In the genomic region with DNA sequence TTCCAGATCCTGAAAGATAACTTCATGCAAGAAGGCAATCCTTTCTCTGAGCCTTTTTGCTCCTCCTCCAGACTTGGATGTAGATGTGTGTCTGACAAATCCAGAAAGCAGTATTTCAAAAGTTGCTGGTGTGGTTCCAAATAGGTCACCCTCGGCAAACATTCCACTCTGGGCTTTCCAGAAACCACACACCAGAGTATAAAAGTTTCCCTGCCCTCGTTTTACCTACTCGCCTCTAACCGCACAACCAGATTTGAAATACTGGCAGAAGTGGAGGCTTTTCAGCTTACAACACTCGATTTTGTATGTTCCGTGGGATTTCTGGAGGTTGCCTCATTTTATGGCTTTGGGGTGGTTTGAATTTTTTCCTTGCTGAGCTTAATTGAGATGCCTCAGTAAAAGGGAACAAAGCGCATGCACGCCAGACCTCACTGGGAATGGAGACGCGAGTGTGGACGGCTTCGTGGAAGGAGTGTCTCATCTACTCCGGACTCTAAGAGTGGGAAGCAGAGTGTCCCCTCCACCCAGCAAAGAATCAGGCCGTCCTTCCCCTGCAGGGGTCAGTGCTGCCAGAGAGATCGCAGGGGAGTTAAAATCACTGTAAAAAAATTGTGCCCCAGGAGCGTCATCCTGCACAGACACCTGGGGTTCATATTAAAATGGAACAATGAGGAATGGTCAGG, we compare ENCODE assay signal across 12 cellular contexts. TPM values are rescaled to one million over a fixed set of nuclear protein-coding genes. Genes with fewer than 3 reads are reported as not detected.
DNase-seq lines count a peak whose midpoint lies in the region; ATAC-seq, FAIRE-seq and TF ChIP-seq lines count a peak whose summit lies in the region.
"Had no signal": no experiment of that assay in that cellular context is flagged by ENCODE, and none has a peak within 500 bp of the region (broad histone marks: within the 10 kb centered on the region; RNA-seq: fewer than 3 reads in every experiment).

No MANE protein-coding gene starts in this region.

- H3K36me3 ChIP-seq in endothelial cell of umbilical vein (ENCODE audit: control insufficient read depth in 2 of 2, extremely low read depth in 1 of 2, insufficient read depth in 2 of 2, low read length in 2 of 2): peaks cover 0 to 5% of the 10 kb centered on the region in 2 experiments
- H3K36me3 ChIP-seq in mesenchymal stem cell (ENCODE audit: control insufficient read depth in 1 of 2, insufficient read depth in 2 of 2, low read depth in 1 of 2, low read length in 2 of 2): no peaks in the 10 kb centered on the region
- no peaks in the 10 kb centered on the region for H3K36me3 ChIP-seq in aorta (ENCODE audit: control insufficient read depth in 1 of 2, insufficient read depth in 2 of 2, low read length in 1 of 2)
- H3K36me3 ChIP-seq in effector memory CD4-positive, alpha-beta T cell (ENCODE audit: control insufficient read depth, insufficient read depth, low read length): no peaks in the 10 kb centered on the region

- CTCF ChIA-PET in endothelial cell of umbilical vein (lab: Charles Lee): no interaction called here

- peak overlapping the region; percentile 34 to 79 for H3K27ac Mint-ChIP-seq in activated naive CD4-positive, alpha-beta T cell treated with anti-CD3 and anti-CD28 coated beads, Interleukin-2, amount 50 U/mL, for 72 hours
- H3K27ac Mint-ChIP-seq in osteocyte (ENCODE audit: unreplicated experiment): no peak overlapping the region

- no peak overlapping the region for H3K23ac ChIP-seq in mesenchymal stem cell (ENCODE audit: low read length in 2 of 2)

- H3K9ac ChIP-seq in endothelial cell of umbilical vein (replicated peaks; ENCODE audit: extremely low read depth, insufficient read depth, low read length): no peak overlapping the region
- peak overlapping the region; percentile 55 for H3K9ac ChIP-seq in mesenchymal stem cell (ENCODE audit: low read length)

- no peak overlapping the region for H3K4ac ChIP-seq in mesenchymal stem cell (ENCODE audit: low read depth in 1 of 2, low read length in 2 of 2)

- H3K27ac ChIP-seq in endothelial cell of umbilical vein (ENCODE audit: insufficient read depth, low read depth, low read length): no peak overlapping the region
- H3K27ac ChIP-seq in mesenchymal stem cell (ENCODE audit: low read length, poor library complexity, severe bottlenecking): no peak overlapping the region
- peak overlapping the region in 1 of 2 donors; percentile 85 for H3K27ac ChIP-seq in aorta (ENCODE audit: low read depth in 1 of 2, low read length in 2 of 2)
- H3K27ac ChIP-seq in effector memory CD4-positive, alpha-beta T cell (ENCODE audit: insufficient read depth, low read length, poor library complexity, severe bottlenecking): no peak overlapping the region
- H3K27ac ChIP-seq: foreskin keratinocyte had no signal

- H2AFZ ChIP-seq in endothelial cell of umbilical vein (ENCODE audit: low read depth, low read length) (no peak overlapping the region), mesenchymal stem cell (ENCODE audit: low read depth, low read length) (no peak overlapping the region)

- H3K4me1 Mint-ChIP-seq in osteocyte (ENCODE audit: unreplicated experiment): no peaks in the 10 kb centered on the region

- no peak overlapping the region for H2BK12ac ChIP-seq in mesenchymal stem cell (ENCODE audit: low read length in 2 of 2)

- peak; percentile 12 for FAIRE-seq in endothelial cell of umbilical vein (lab: Jason Lieb, UNC)

- no peak overlapping the region for H3K14ac ChIP-seq in mesenchymal stem cell (ENCODE audit: low read length in 2 of 2)

- intact Hi-C loops in endothelial cell of umbilical vein (cut with micrococcal nuclease) (loop anchor here (2.0 kb wide), 1 partner anchor 55 kb away; no protein-coding TSS in a partner anchor), aorta (cut with DNase I) (loop anchor here in 1 of 2 donors (2.0 kb wide), 1 partner anchor 19 kb away; no protein-coding TSS in a partner anchor)

- H2BK15ac ChIP-seq in mesenchymal stem cell (ENCODE audit: low read depth, poor library complexity, severe bottlenecking): no peak overlapping the region

- H2AK5ac ChIP-seq in mesenchymal stem cell (ENCODE audit: low read length, severe bottlenecking): no peak overlapping the region

- no peak overlapping the region for H4K91ac ChIP-seq in mesenchymal stem cell (ENCODE audit: low read length)

- H3K4me3 Mint-ChIP-seq in osteocyte (ENCODE audit: unreplicated experiment): no peak overlapping the region

- dilution Hi-C loops in endothelial cell of umbilical vein (cut with MboI; ENCODE audit: extremely low pct_ligation_motif_present, low sequenced_read_pairs): no loop called here

- H3K18ac ChIP-seq in mesenchymal stem cell (ENCODE audit: low read depth in 1 of 2, low read length in 2 of 2): no peak overlapping the region

- H2BK5ac ChIP-seq in mesenchymal stem cell (ENCODE audit: low read depth, low read length, poor library complexity, severe bottlenecking): no peak overlapping the region

- H3K27me3 Mint-ChIP-seq in osteocyte (ENCODE audit: unreplicated experiment): no peaks in the 10 kb centered on the region

- POLR2A ChIA-PET in endothelial cell of umbilical vein (lab: Charles Lee): no interaction called here

- H4K20me1 ChIP-seq in endothelial cell of umbilical vein (replicated peaks; ENCODE audit: control insufficient read depth, extremely low read depth, insufficient read depth, low read length): no peaks in the 10 kb centered on the region

- TF ChIP-seq CTCF in endothelial cell of umbilical vein (IDR thresholded peaks at IDR 0.05; ENCODE audit: extremely low read depth in 1 of 2, insufficient read depth in 1 of 2, low read depth in 1 of 2, low read length in 2 of 2) (no peak), osteocyte (IDR thresholded peaks at IDR 0.05) (no peak)

- H3K4me2 ChIP-seq in endothelial cell of umbilical vein (ENCODE audit: insufficient read depth, low read length): no peak overlapping the region
- no peak overlapping the region for H3K4me2 ChIP-seq in mesenchymal stem cell (ENCODE audit: low read length, poor library complexity, severe bottlenecking)

- H3K27me3 ChIP-seq in endothelial cell of umbilical vein (ENCODE audit: control insufficient read depth in 2 of 2, insufficient read depth in 2 of 2, low read length in 2 of 2) (no peaks in the 10 kb centered on the region), mesenchymal stem cell (ENCODE audit: control insufficient read depth in 1 of 2, insufficient read depth in 1 of 2, low read length in 2 of 2) (peaks cover 2 to 3% of the 10 kb centered on the region in 2 experiments), aorta (ENCODE audit: control insufficient read depth in 1 of 2, insufficient read depth in 2 of 2, low read length in 1 of 2) (no peaks in the 10 kb centered on the region)
- H3K27me3 ChIP-seq in effector memory CD4-positive, alpha-beta T cell (replicated peaks; ENCODE audit: control insufficient read depth, insufficient read depth, low read length, poor library complexity, severe bottlenecking): no peaks in the 10 kb centered on the region
- H3K27me3 ChIP-seq: foreskin keratinocyte had no signal

- H3K4me3 ChIP-seq in endothelial cell of umbilical vein (replicated peaks in 1 of 3; ENCODE audit: insufficient read depth in 1 of 3, low read depth in 1 of 3, low read length in 3 of 3) (no peak overlapping the region), mesenchymal stem cell (ENCODE audit: insufficient read depth in 1 of 2, low read depth in 1 of 2, low read length in 2 of 2) (peak overlapping the region in 1 of 2 experiments; percentile 63), aorta (ENCODE audit: low read length in 2 of 2) (no peak overlapping the region)
- H3K4me3 ChIP-seq in effector memory CD4-positive, alpha-beta T cell (ENCODE audit: insufficient read depth, low read depth, low read length, poor library complexity, severe bottlenecking): no peak overlapping the region

- no peak for TF ChIP-seq POLR2A in endothelial cell of umbilical vein (IDR thresholded peaks at IDR 0.05; ENCODE audit: low read depth, low read length)

- 89% methylated on average over 16 of the region's 16 CpGs for WGBS in mesenchymal stem cell
- 17 to 18% methylated on average over 16 of the region's 16 CpGs for WGBS in aorta, 2 donors

- H3K79me1 ChIP-seq in mesenchymal stem cell (replicated peaks; ENCODE audit: low read length, poor library complexity, severe bottlenecking): no peaks in the 10 kb centered on the region

- H4K8ac ChIP-seq in mesenchymal stem cell (ENCODE audit: low read length): no peak overlapping the region

- peaks cover 0 to 5% of the 10 kb centered on the region in 2 donors for H3K9me3 Mint-ChIP-seq in activated naive CD4-positive, alpha-beta T cell treated with anti-CD3 and anti-CD28 coated beads, Interleukin-2, amount 50 U/mL, for 72 hours
- no peaks in the 10 kb centered on the region for H3K9me3 Mint-ChIP-seq in osteocyte (ENCODE audit: unreplicated experiment)

- no peak for DNase-seq in activated naive CD4-positive, alpha-beta T cell treated with anti-CD3 and anti-CD28 coated beads, Interleukin-2, amount 50 U/mL, for 72 hours (ENCODE audit: low spot score in 2 of 2)
- no peak for DNase-seq in activated naive CD4-positive, alpha-beta T cell treated with Interleukin-2 at 50 U/mL for 16 hours
- DNase-seq in endothelial cell of umbilical vein (ENCODE audit: low read depth, low spot score): no peak
- DNase-seq in mesenchymal stem cell: peak; percentile 32
- peak in 1 of 2 donors; percentile 73 for DNase-seq in aorta
- DNase-seq in effector memory CD4-positive, alpha-beta T cell: no peak
- no peak for DNase-seq in osteocyte (ENCODE audit: extremely low spot score, unreplicated experiment)
- DNase-seq: 8988T; activated T-cell treated with anti-CD3 and anti-CD28 coated beads, Interleukin-2, amount 50 U/mL, for 48 hours; NCI-H2171 treated with DMSO at 0.1 percent for 48 hours had no signal

- no peaks in the 10 kb centered on the region for H3K9me3 ChIP-seq in endothelial cell of umbilical vein (replicated peaks; ENCODE audit: control insufficient read depth, insufficient read depth, low read length)
- H3K9me3 ChIP-seq in mesenchymal stem cell (ENCODE audit: control insufficient read depth, low read length): no peaks in the 10 kb centered on the region
- H3K9me3 ChIP-seq in aorta (ENCODE audit: control insufficient read depth, low read length): no peaks in the 10 kb centered on the region
- no peaks in the 10 kb centered on the region for H3K9me3 ChIP-seq in effector memory CD4-positive, alpha-beta T cell (ENCODE audit: control insufficient read depth, low read length)

- H3K9me1 ChIP-seq in endothelial cell of umbilical vein (replicated peaks; ENCODE audit: control insufficient read depth, extremely low read depth, insufficient read depth, low read length): no peaks in the 10 kb centered on the region

- H3K36me3 Mint-ChIP-seq in activated naive CD4-positive, alpha-beta T cell treated with anti-CD3 and anti-CD28 coated beads, Interleukin-2, amount 50 U/mL, for 72 hours: peaks cover 0 to 14% of the 10 kb centered on the region in 2 donors
- H3K36me3 Mint-ChIP-seq in osteocyte (ENCODE audit: unreplicated experiment): no peaks in the 10 kb centered on the region

- no peak overlapping the region for H2BK120ac ChIP-seq in mesenchymal stem cell (ENCODE audit: low read depth, low read length)

- no peak for ATAC-seq in activated naive CD4-positive, alpha-beta T cell treated with anti-CD3 and anti-CD28 coated beads, Interleukin-2, amount 50 U/mL, for 72 hours
- ATAC-seq in aorta (ENCODE audit: low FRiP score): peak; percentile 81
- ATAC-seq in GM18867 (IDR thresholded peaks at IDR 0.05; ENCODE audit: unreplicated experiment): no peak
- ATAC-seq: foreskin keratinocyte had no signal

- H3K79me2 ChIP-seq in endothelial cell of umbilical vein (ENCODE audit: control insufficient read depth, insufficient read depth, low read length): no peaks in the 10 kb centered on the region

- H3K4me1 ChIP-seq in endothelial cell of umbilical vein (ENCODE audit: control insufficient read depth, extremely low read depth, insufficient read depth, low read length): peaks cover 15% of the 10 kb centered on the region
- peaks cover 2% of the 10 kb centered on the region for H3K4me1 ChIP-seq in mesenchymal stem cell (ENCODE audit: control insufficient read depth, insufficient read depth, low read depth, low read length)
- H3K4me1 ChIP-seq in aorta (ENCODE audit: control insufficient read depth in 1 of 2, insufficient read depth in 2 of 2, low read length in 2 of 2): peaks cover 0 to 3% of the 10 kb centered on the region in 2 donors
- H3K4me1 ChIP-seq in effector memory CD4-positive, alpha-beta T cell (ENCODE audit: control insufficient read depth, insufficient read depth, low read length, poor library complexity, severe bottlenecking): no peaks in the 10 kb centered on the region

- no TSS peak for BruUV-seq in endothelial cell of umbilical vein (replicated peaks; lab: Mats Ljungman, UMichigan)

RNA-seq across cellular contexts. Expression of a gene that starts 44.0 kb away (rescaled TPM):
- total RNA-seq in activated naive CD4-positive, alpha-beta T cell treated with anti-CD3 and anti-CD28 coated beads, Interleukin-2, amount 50 U/mL, for 72 hours: 1,000 to 10,000 TPM; 1,392 to 1,582 TPM
- total RNA-seq in endothelial cell of umbilical vein (1,337 and 1,355 TPM in 2 replicates), aorta (1,000 to 10,000 TPM; 1,008 to 1,106 TPM), osteocyte (1,335 and 1,348 TPM in 2 replicates)
- polyA plus RNA-seq in endothelial cell of umbilical vein (975 and 1,137 TPM in 2 replicates), aorta (1,000 to 10,000 TPM; 4,480 to 7,651 TPM)
- polyA plus RNA-seq in endothelial cell of umbilical vein (2011; cell fraction: cytosol; rRNA removed): 3,338 and 4,040 TPM in 2 replicates
- polyA plus RNA-seq in endothelial cell of umbilical vein (2011; cell fraction: nucleus; rRNA removed): 767 and 904 TPM in 2 replicates
- 4,052 and 5,308 TPM in 2 replicates for polyA plus RNA-seq in endothelial cell of umbilical vein (2012)
- 521 and 829 TPM in 2 replicates for polyA minus RNA-seq in endothelial cell of umbilical vein
- 362 TPM for polyA minus RNA-seq in endothelial cell of umbilical vein (2011; cell fraction: cytosol; rRNA and poly(A)+ RNA removed)
- polyA minus RNA-seq in endothelial cell of umbilical vein (2011; cell fraction: nucleus; rRNA and poly(A)+ RNA removed): 83.9 and 84.4 TPM in 2 replicates
- polyA plus RNA-seq in mesenchymal stem cell (2013, experiment 1 of 2): 1,594 TPM
- 1,456 TPM for polyA plus RNA-seq in mesenchymal stem cell (2013, experiment 2 of 2)
